ENCODE assay signal across 13 cellular contexts in genomic region chr6:150286919-150287318, GRCh38.
"Had no signal": no experiment of that assay in that cellular context is flagged by ENCODE, and none has a peak within 500 bp of the region (broad histone marks: within the 10 kb centered on the region; RNA-seq: fewer than 3 reads in every experiment).

No MANE protein-coding gene starts in this region.

- DNase-seq: activated CD4-positive, alpha-beta T cell treated with anti-CD3 and anti-CD28 coated beads, Interleukin-2, amount 50 U/mL, for 1 hour; esophagus squamous epithelium; foreskin fibroblast; glutamatergic neuron; stimulated activated CD4-positive, alpha-beta T cell treated with anti-CD3 and anti-CD28 coated beads, Interleukin-12 subunit alpha, Interleukin-12 subunit beta, amount 100 ng/mL, for 4 hours; stimulated activated naive CD4-positive, alpha-beta T cell; T-helper 2 cell; upper lobe of left lung had no signal

- H3K27ac ChIP-seq: breast epithelium, esophagus squamous epithelium, upper lobe of left lung had no signal

- H3K27me3 ChIP-seq: breast epithelium, upper lobe of left lung had no signal

- H3K4me1 Mint-ChIP-seq: activated naive CD4-positive, alpha-beta T cell treated with anti-CD3 and anti-CD28 coated beads, Interleukin-2, amount 50 U/mL, for 24 hours had no signal

- H3K36me3 ChIP-seq: breast epithelium, esophagus squamous epithelium, upper lobe of left lung had no signal

- ATAC-seq: natural killer cell treated with Interleukin-12 subunit alpha and Interleukin-12 subunit beta and Interleukin-15 and Interleukin-18, amount 100 ng/mL, for 72 hours had no signal

- H3K4me3 ChIP-seq: breast epithelium, esophagus squamous epithelium, upper lobe of left lung had no signal

- H3K9me3 ChIP-seq: breast epithelium, esophagus squamous epithelium, upper lobe of left lung had no signal

- H3K27ac Mint-ChIP-seq: activated naive CD4-positive, alpha-beta T cell treated with anti-CD3 and anti-CD28 coated beads, Interleukin-2, amount 50 U/mL, for 24 hours; natural killer cell treated with Interleukin-12 subunit alpha and Interleukin-12 subunit beta and Interleukin-15 and Interleukin-18, amount 100 ng/mL, for 72 hours had no signal

- H3K4me3 Mint-ChIP-seq: activated naive CD4-positive, alpha-beta T cell treated with anti-CD3 and anti-CD28 coated beads, Interleukin-2, amount 50 U/mL, for 24 hours; natural killer cell treated with Interleukin-12 subunit alpha and Interleukin-12 subunit beta and Interleukin-15 and Interleukin-18, amount 100 ng/mL, for 72 hours had no signal

- H3K4me1 ChIP-seq: breast epithelium, upper lobe of left lung had no signal

- FAIRE-seq: islet of Langerhans, TTC549 had no signal

- H3K36me3 Mint-ChIP-seq: activated naive CD4-positive, alpha-beta T cell treated with anti-CD3 and anti-CD28 coated beads, Interleukin-2, amount 50 U/mL, for 24 hours; natural killer cell treated with Interleukin-12 subunit alpha and Interleukin-12 subunit beta and Interleukin-15 and Interleukin-18, amount 100 ng/mL, for 72 hours had no signal
